Comparison of ENCODE assay signal across 12 cellular contexts in the genomic region with DNA sequence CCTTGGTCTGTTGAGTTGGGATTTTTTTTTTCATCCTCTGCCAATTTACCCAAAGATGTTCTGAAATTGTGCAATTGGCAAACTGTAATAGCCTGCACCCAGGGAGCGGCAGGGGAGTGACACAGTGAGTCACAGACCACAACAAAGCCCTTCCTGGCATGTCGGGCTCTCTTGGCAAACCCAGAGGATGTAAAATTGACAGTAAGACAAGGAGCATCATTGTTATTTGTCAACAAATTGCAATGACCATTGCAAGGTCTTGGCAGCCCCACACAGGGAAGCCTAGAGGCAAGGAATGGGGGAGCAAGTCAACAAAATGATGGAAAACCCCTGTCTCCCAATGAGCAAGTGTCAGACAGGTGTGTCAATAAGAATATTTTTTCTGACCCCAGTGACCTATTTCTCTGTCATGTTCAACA.
DNase-seq lines count a peak whose midpoint lies in the region; ATAC-seq lines count a peak whose summit lies in the region.
"Had no signal": no experiment of that assay in that cellular context is flagged by ENCODE, and none has a peak within 500 bp of the region (broad histone marks: within the 10 kb centered on the region; RNA-seq: fewer than 3 reads in every experiment).

No MANE protein-coding gene starts in this region.

- DNase-seq in DMS53 (lab: John Stamatoyannopoulos, UW) (peak; percentile 60), DMS53 treated with DMSO at 0.1 percent for 48 hours (lab: John Stamatoyannopoulos, UW; ENCODE audit: unreplicated experiment) (no peak), SIG-M5 treated with dmso at 0.1 percent for 504 hours (lab: John Stamatoyannopoulos, UW; ENCODE audit: unreplicated experiment) (peak; percentile 86), glomerular visceral epithelial cell (ENCODE audit: extremely low spot score) (peak; percentile 53), NCI-H2196 (lab: John Stamatoyannopoulos, UW; ENCODE audit: unreplicated experiment) (no peak), NCI-H1694 treated with DMSO at 0.1 percent for 48 hours (lab: John Stamatoyannopoulos, UW) (no peak)
- DNase-seq: 8988T; effector CD4-positive, alpha-beta T cell; naive B cell; stimulated activated naive B cell treated with anti-CD40 and anti-IgM and Interleukin-4, amounts not matched to agents 10 μg/mL and 1 μg/mL and 100 μg/mL, for 72 hours had no signal

- ATAC-seq in HG03378 (IDR thresholded peaks at IDR 0.05; ENCODE audit: unreplicated experiment) (no peak), GM18870 (IDR thresholded peaks at IDR 0.05; ENCODE audit: unreplicated experiment) (no peak)
- ATAC-seq: stimulated activated naive B cell treated with anti-CD40 and anti-IgM and Interleukin-4, amounts not matched to agents 10 μg/mL and 1 μg/mL and 100 μg/mL, for 72 hours had no signal

Comparison
In these comparisons a context has a peak if more than half of its experiments do, and no peak if none do; other contexts are left out.
1. DNase-seq: peak in DMS53 (single experiment), SIG-M5 treated with dmso at 0.1 percent for 504 hours (single experiment) and glomerular visceral epithelial cell (single experiment); none in DMS53 treated with DMSO at 0.1 percent for 48 hours (single experiment), NCI-H2196 (single experiment) and NCI-H1694 treated with DMSO at 0.1 percent for 48 hours (single experiment).